ENCODE assay signal across 9 cellular contexts in genomic region chr19:16540948-16541347, GRCh38. TPM values are rescaled to one million over a fixed set of nuclear protein-coding genes. Genes with fewer than 3 reads are reported as not detected.
DNase-seq lines count a peak whose midpoint lies in the region; ATAC-seq and TF ChIP-seq lines count a peak whose summit lies in the region.
"Had no signal": no experiment of that assay in that cellular context is flagged by ENCODE, and none has a peak within 500 bp of the region (broad histone marks: within the 10 kb centered on the region; RNA-seq: fewer than 3 reads in every experiment).

No MANE protein-coding gene starts in this region.

- H3K4ac ChIP-seq in trophoblast cell (ENCODE audit: low read depth, low read length) = peak overlapping the region; percentile 94

- H3K79me2 ChIP-seq in DND-41 (ENCODE audit: insufficient read depth, low read length) (peaks cover 88% of the 10 kb centered on the region), trophoblast cell (ENCODE audit: control insufficient read depth, insufficient read depth, low read length, poor library complexity) (peaks cover 28% of the 10 kb centered on the region)

- no peak overlapping the region for H4K91ac ChIP-seq in trophoblast cell (ENCODE audit: low read depth, low read length)

- intact Hi-C loops in esophagus squamous epithelium (cut with DNase I) = no loop called here

- no peak overlapping the region for H3K14ac ChIP-seq in trophoblast cell (ENCODE audit: low read length)

- H2BK120ac ChIP-seq in trophoblast cell (ENCODE audit: insufficient read depth, low read length, poor library complexity) = no peak overlapping the region

- H3K9me3 ChIP-seq in DND-41 (ENCODE audit: insufficient read depth, low read length, severe bottlenecking) = no peaks in the 10 kb centered on the region
- H3K9me3 ChIP-seq in Peyer's patch = no peaks in the 10 kb centered on the region
- no peaks in the 10 kb centered on the region for H3K9me3 ChIP-seq in esophagus squamous epithelium
- H3K9me3 ChIP-seq in trophoblast cell (ENCODE audit: insufficient read depth, low read depth, low read length) = peaks cover 1% of the 10 kb centered on the region

- 71 to 73% methylated on average over 7 to 12 of the region's 12 CpGs for WGBS in esophagus squamous epithelium, 2 donors
- WGBS in trophoblast cell (ENCODE audit: extremely low coverage, insufficient coverage, insufficient read length) = no CpG with 5 or more reads among the region's 12 CpGs

- H3K4me1 ChIP-seq in DND-41 (ENCODE audit: insufficient read depth, low read length) = peaks cover 49% of the 10 kb centered on the region
- peaks cover 0 to 26% (median 8%) of the 10 kb centered on the region in 4 donors for H3K4me1 ChIP-seq in Peyer's patch
- H3K4me1 ChIP-seq in esophagus squamous epithelium = peaks cover 18 to 71% (median 36%) of the 10 kb centered on the region in 3 donors
- peaks cover 7% of the 10 kb centered on the region in 2 experiments for H3K4me1 ChIP-seq in trophoblast cell (ENCODE audit: control insufficient read depth in 1 of 2, insufficient read depth in 2 of 2, low read length in 2 of 2)

- H2AK5ac ChIP-seq in trophoblast cell (ENCODE audit: low read length) = no peak overlapping the region

- H4K8ac ChIP-seq in trophoblast cell (ENCODE audit: low read depth, low read length) = no peak overlapping the region

- TF ChIP-seq CTCF in DND-41 (IDR thresholded peaks at IDR 0.05; ENCODE audit: borderline replicate concordance, extremely low read depth, low read length, poor library complexity, severe bottlenecking) (no peak), Peyer's patch (IDR thresholded peaks at IDR 0.05) (no peak), esophagus squamous epithelium (IDR thresholded peaks at IDR 0.05) (no peak)

- H3K4me2 ChIP-seq in DND-41 (ENCODE audit: insufficient read depth, low read length) (peak overlapping the region; percentile 74), trophoblast cell (ENCODE audit: low read length) (peak overlapping the region; percentile 72)

- peaks cover 11% of the 10 kb centered on the region for H3K79me1 ChIP-seq in trophoblast cell (ENCODE audit: low read length)

- no peak for DNase-seq in DND-41
- no peak for DNase-seq in Peyer's patch
- no peak for DNase-seq in esophagus squamous epithelium (lab: John Stamatoyannopoulos, UW)
- no peak for DNase-seq in trophoblast cell
- no peak for DNase-seq in NCI-H2029 treated with DMSO at 0.1 percent for 48 hours (lab: John Stamatoyannopoulos, UW)
- no peak for DNase-seq in NK-92 treated with Interleukin-12 subunit alpha and Interleukin-12 subunit beta, amount 100 ng/mL, for 24 hours (lab: John Stamatoyannopoulos, UW)
- no peak for DNase-seq in RPMI8226
- DNase-seq in SK-N-DZ (ENCODE audit: low spot score) = no peak
- DNase-seq: NCI-H1694 treated with DMSO at 0.1 percent for 48 hours had no signal

- no peak overlapping the region for H3K18ac ChIP-seq in trophoblast cell (ENCODE audit: low read length)

- H3K27me3 ChIP-seq in DND-41 (ENCODE audit: insufficient read depth, low read length, poor library complexity) (no peaks in the 10 kb centered on the region), Peyer's patch (no peaks in the 10 kb centered on the region), esophagus squamous epithelium (no peaks in the 10 kb centered on the region), trophoblast cell (ENCODE audit: insufficient read depth, low read length) (no peaks in the 10 kb centered on the region)

- ATAC-seq in DND-41 (ENCODE audit: insufficient read depth, low read depth) = no peak

- no peak overlapping the region for H4K12ac ChIP-seq in trophoblast cell (ENCODE audit: low read depth, low read length)

- H2AFZ ChIP-seq in DND-41 (ENCODE audit: low read depth, low read length) (no peak overlapping the region), trophoblast cell (ENCODE audit: insufficient read depth, low read length, poor library complexity) (no peak overlapping the region)

- H4K20me1 ChIP-seq in DND-41 (ENCODE audit: insufficient read depth, low read length) = peaks cover 52% of the 10 kb centered on the region

- H2BK12ac ChIP-seq in trophoblast cell (ENCODE audit: low read length) = no peak overlapping the region

- H3K36me3 ChIP-seq in DND-41 (ENCODE audit: insufficient read depth, low read length) = peaks cover 54% of the 10 kb centered on the region
- H3K36me3 ChIP-seq in Peyer's patch = peaks cover 0 to 37% (median 0%) of the 10 kb centered on the region in 3 donors
- peaks cover 0 to 46% (median 0%) of the 10 kb centered on the region in 3 donors for H3K36me3 ChIP-seq in esophagus squamous epithelium
- H3K36me3 ChIP-seq in trophoblast cell (ENCODE audit: control insufficient read depth in 1 of 2, insufficient read depth in 2 of 2, low read length in 2 of 2) = peaks cover 28 to 37% of the 10 kb centered on the region in 2 experiments

- no peak overlapping the region for H2BK5ac ChIP-seq in trophoblast cell (ENCODE audit: low read depth, low read length, poor library complexity)

- H3K4me3 ChIP-seq in DND-41 (ENCODE audit: low read depth in 1 of 2, low read length in 2 of 2) (peak overlapping the region; percentile 85 to 97; a peak in 3 of 4 replicates), Peyer's patch (peak overlapping the region in 3 of 4 donors; percentile 78 to 99 (median 95)), esophagus squamous epithelium (peak overlapping the region; percentile 75 to 97 (median 86)), trophoblast cell (ENCODE audit: low read depth, low read length) (no peak overlapping the region)

- no peak for TF ChIP-seq POLR2A in Peyer's patch (IDR thresholded peaks at IDR 0.05)
- no peak for TF ChIP-seq POLR2A in esophagus squamous epithelium (IDR thresholded peaks at IDR 0.05)

- H3K27ac ChIP-seq in DND-41 (ENCODE audit: low read length) (peak overlapping the region; percentile 93; the same call in 1 of the 2 replicates), Peyer's patch (no peak overlapping the region), esophagus squamous epithelium (peak overlapping the region in 3 of 4 donors; percentile 88 to 93 (median 93)), trophoblast cell (ENCODE audit: low read depth, low read length) (no peak overlapping the region)

- peak overlapping the region; percentile 86 for H3K9ac ChIP-seq in DND-41 (ENCODE audit: low read depth, low read length)
- no peak overlapping the region for H3K9ac ChIP-seq in trophoblast cell (ENCODE audit: low read length)

- no peak overlapping the region for H3K23ac ChIP-seq in trophoblast cell (ENCODE audit: low read length)

RNA-seq across cellular contexts. Expression of gene CHERP, which starts 1.3 kb away (rescaled TPM):
- 10 to 100 TPM; 11.4 to 26.4 (median 22.4) TPM for total RNA-seq in Peyer's patch
- total RNA-seq in esophagus squamous epithelium = 10 to 100 TPM in 1 of 4 donors, 1 to 10 TPM in 3; 5.5 to 11.8 (median 9.6) TPM
- 48.8 and 49.6 TPM in 2 replicates for polyA plus RNA-seq in trophoblast cell (2013)
- polyA plus RNA-seq in SK-N-DZ (2014; cell fraction: cytosol; rRNA removed) = 12.0 and 13.6 TPM in 2 replicates
- 28.7 and 30.1 TPM in 2 replicates for polyA plus RNA-seq in SK-N-DZ (2014; cell fraction: nucleus; rRNA removed)

RNA-seq across cellular contexts. Expression of gene SLC35E1, which starts 31.3 kb away (rescaled TPM):
- total RNA-seq in Peyer's patch (10 to 100 TPM; 23.9 to 62.0 (median 41.9) TPM), esophagus squamous epithelium (10 to 100 TPM; 22.6 to 29.4 (median 25.3) TPM)
- 101 TPM in 2 replicates for polyA plus RNA-seq in trophoblast cell (2013)
- polyA plus RNA-seq in SK-N-DZ (2014; cell fraction: cytosol; rRNA removed) = 16.9 and 29.6 TPM in 2 replicates
- polyA plus RNA-seq in SK-N-DZ (2014; cell fraction: nucleus; rRNA removed) = 12.1 and 13.0 TPM in 2 replicates

RNA-seq across cellular contexts. Expression of gene C19orf44, which starts 44.8 kb away (rescaled TPM):
- total RNA-seq in Peyer's patch (10 to 100 TPM in 1 of 4 donors, 1 to 10 TPM in 3; 3.7 to 13.2 (median 8.0) TPM), esophagus squamous epithelium (1 to 10 TPM; 2.5 to 10.0 (median 4.2) TPM)
- polyA plus RNA-seq in trophoblast cell (2013) = 2.6 and 2.7 TPM in 2 replicates
- polyA plus RNA-seq in SK-N-DZ (2014; cell fraction: cytosol; rRNA removed) = 3.1 and 5.9 TPM in 2 replicates
- polyA plus RNA-seq in SK-N-DZ (2014; cell fraction: nucleus; rRNA removed) = 6.7 and 7.9 TPM in 2 replicates

RNA-seq across cellular contexts. Expression of gene CALR3, which starts 45.0 kb away (rescaled TPM):
- total RNA-seq in Peyer's patch = not detected
- total RNA-seq in esophagus squamous epithelium = not detected
- 0.12 and 0.25 TPM in 2 replicates for polyA plus RNA-seq in trophoblast cell (2013)
- not detected in 2 replicates for polyA plus RNA-seq in SK-N-DZ (2014; cell fraction: cytosol; rRNA removed)
- polyA plus RNA-seq in SK-N-DZ (2014; cell fraction: nucleus; rRNA removed) = not detected in 2 replicates

Comparison
In these comparisons a context has a peak if more than half of its experiments do, and no peak if none do; other contexts are left out.
1. H3K27ac ChIP-seq: peak in DND-41 (single experiment) and esophagus squamous epithelium (3 of 4); none in Peyer's patch (0 of 4) and trophoblast cell (single experiment).